9 cellular contexts compared by ENCODE assay signal in genomic region chr11:328516-329100, GRCh38. TPM values are rescaled to one million over a fixed set of nuclear protein-coding genes. Genes with fewer than 3 reads are reported as not detected.
A peak's percentile ranks its signal among the peaks of the same experiment; 100 is the strongest.
DNase-seq lines count a peak whose midpoint lies in the region; ATAC-seq and TF ChIP-seq lines count a peak whose summit lies in the region.
"Not testable (repeated sequence)": the region's sequence is repeated elsewhere in the genome, so short reads cannot be mapped to it uniquely, and the experiment has no call there.
"Had no signal": no experiment of that assay in that cellular context is flagged by ENCODE, and none has a peak within 500 bp of the region (broad histone marks: within the 10 kb centered on the region; RNA-seq: fewer than 3 reads in every experiment).

No MANE protein-coding gene starts in this region.

- not testable (repeated sequence) for H3K9me3 Mint-ChIP-seq in IgD-negative memory B cell; activated naive CD4-positive, alpha-beta T cell treated with anti-CD3 and anti-CD28 coated beads, Interleukin-2, amount 50 U/mL, for 72 hours; naive thymus-derived CD4-positive, alpha-beta T cell

- H3K4me3 ChIP-seq in BLaER1; naive thymus-derived CD4-positive, alpha-beta T cell (ENCODE audit: low read length); spleen: not testable (repeated sequence)

- H3K27ac Mint-ChIP-seq in IgD-negative memory B cell (peak overlapping the region in 1 of 3 donors; percentile 72), T-helper 17 cell (peak overlapping the region; percentile 45)
- H3K27ac Mint-ChIP-seq in activated naive CD4-positive, alpha-beta T cell treated with anti-CD3 and anti-CD28 coated beads, Interleukin-2, amount 50 U/mL, for 72 hours: peak overlapping the region; percentile 22 to 62
- peak overlapping the region; percentile 18 to 94 (median 84) for H3K27ac Mint-ChIP-seq in naive thymus-derived CD4-positive, alpha-beta T cell

- not testable (repeated sequence) for H3K27me3 Mint-ChIP-seq in IgD-negative memory B cell; T-helper 17 cell; naive thymus-derived CD4-positive, alpha-beta T cell

- TF ChIP-seq POLR2A in spleen (IDR thresholded peaks at IDR 0.05): not testable (repeated sequence)

- 81 to 95% (median 90%) methylated on average over 15 of the region's 15 CpGs for WGBS in spleen, 5 donors

- H3K4me1 Mint-ChIP-seq in IgD-negative memory B cell: peaks cover 29 to 40% (median 30%) of the 10 kb centered on the region in 3 donors
- H3K4me1 Mint-ChIP-seq in T-helper 17 cell: peaks cover 43% of the 10 kb centered on the region
- peaks cover 49 to 92% (median 81%) of the 10 kb centered on the region in 7 donors for H3K4me1 Mint-ChIP-seq in naive thymus-derived CD4-positive, alpha-beta T cell

- not testable (repeated sequence) for DNase-seq in T-helper 17 cell; activated naive CD4-positive, alpha-beta T cell treated with anti-CD3 and anti-CD28 coated beads, Interleukin-2, amount 50 U/mL, for 72 hours (ENCODE audit: low spot score in 2 of 2); naive thymus-derived CD4-positive, alpha-beta T cell
- peak; percentile 44 for DNase-seq in activated CD8-positive, alpha-beta memory T cell treated with anti-CD3 and anti-CD28 coated beads, Interleukin-2, amount 50 U/mL, for 48 hours
- peak; percentile 19 for DNase-seq in cardiac septum (ENCODE audit: low spot score)
- peak; percentile 51 for DNase-seq in spleen

- H3K36me3 Mint-ChIP-seq in IgD-negative memory B cell; T-helper 17 cell (ENCODE audit: low read depth): not testable (repeated sequence)
- H3K36me3 Mint-ChIP-seq in activated naive CD4-positive, alpha-beta T cell treated with anti-CD3 and anti-CD28 coated beads, Interleukin-2, amount 50 U/mL, for 72 hours: peaks cover 0 to 10% of the 10 kb centered on the region in 2 donors
- H3K36me3 Mint-ChIP-seq in naive thymus-derived CD4-positive, alpha-beta T cell: peaks cover 0 to 10% (median 0%) of the 10 kb centered on the region in 5 donors

- CTCF ChIA-PET in naive thymus-derived CD4-positive, alpha-beta T cell (lab: Charles Lee): interaction anchor here (0.6 to 2.8 kb wide), 5 partner anchors 9 to 120 kb away, joined by 3 to 12 read pairs (median 3); no protein-coding TSS in a partner anchor

- H3K9me3 ChIP-seq in BLaER1; T-helper 17 cell (ENCODE audit: control insufficient read depth, low read length, poor library complexity, severe bottlenecking); naive thymus-derived CD4-positive, alpha-beta T cell (ENCODE audit: control insufficient read depth in 2 of 3, low read length in 3 of 3); spleen: not testable (repeated sequence)

- peak overlapping the region in 3 of 4 donors; percentile 11 to 63 (median 32) for H3K4me3 Mint-ChIP-seq in IgD-negative memory B cell
- peak overlapping the region; percentile 12 for H3K4me3 Mint-ChIP-seq in T-helper 17 cell
- H3K4me3 Mint-ChIP-seq in naive thymus-derived CD4-positive, alpha-beta T cell: peak overlapping the region in 4 of 10 donors; percentile 32 to 70 (median 41)

- not testable (repeated sequence) for H4K20me1 ChIP-seq in BLaER1

- intact Hi-C loops in cardiac septum (cut with DNase I); naive thymus-derived CD4-positive, alpha-beta T cell (cut with micrococcal nuclease); spleen (cut with DNase I; ENCODE audit: low total_unique reads): not testable (repeated sequence)

- not testable (repeated sequence) for H3K27me3 ChIP-seq in BLaER1; naive thymus-derived CD4-positive, alpha-beta T cell (ENCODE audit: control insufficient read depth in 2 of 2, insufficient read depth in 2 of 2, low read length in 2 of 2); spleen (replicated peaks in 1 of 7)

- not testable (repeated sequence) for TF ChIP-seq CTCF in spleen (IDR thresholded peaks at IDR 0.05 in 8 of 11, conservative IDR thresholded peaks at IDR 0.05 in 3 of 11)

- not testable (repeated sequence) for H3K9ac ChIP-seq in BLaER1

- H3K4me2 ChIP-seq in BLaER1: peak overlapping the region; percentile 91

- H3K4me1 ChIP-seq in BLaER1 (peaks cover 94% of the 10 kb centered on the region), spleen (peaks cover 41 to 94% (median 74%) of the 10 kb centered on the region in 6 donors)
- H3K4me1 ChIP-seq in naive thymus-derived CD4-positive, alpha-beta T cell (ENCODE audit: control insufficient read depth in 2 of 2, insufficient read depth in 2 of 2, low read length in 2 of 2): peaks cover 40 to 67% of the 10 kb centered on the region in 2 donors

- peak overlapping the region; percentile 93 for H3K27ac ChIP-seq in BLaER1
- peak overlapping the region; percentile 32 for H3K27ac ChIP-seq in naive thymus-derived CD4-positive, alpha-beta T cell (ENCODE audit: low read depth, low read length)
- peak overlapping the region in 7 of 8 donors; percentile 96 to 99 (median 97) for H3K27ac ChIP-seq in spleen

- not testable (repeated sequence) for ATAC-seq in T-helper 17 cell; activated naive CD4-positive, alpha-beta T cell treated with anti-CD3 and anti-CD28 coated beads, Interleukin-2, amount 50 U/mL, for 72 hours; naive thymus-derived CD4-positive, alpha-beta T cell

- POLR2A ChIA-PET in naive thymus-derived CD4-positive, alpha-beta T cell (lab: Charles Lee): interaction anchor here (1.1 to 5.2 kb wide), 8 partner anchors 11 to 40 kb away, joined by 3 to 41 read pairs (median 12); partner anchors contain the start of gene PGGHG

- not testable (repeated sequence) for H3K36me3 ChIP-seq in BLaER1; naive thymus-derived CD4-positive, alpha-beta T cell (ENCODE audit: control insufficient read depth in 2 of 3, insufficient read depth in 3 of 3, low read length in 3 of 3)
- H3K36me3 ChIP-seq in spleen: peaks cover 0 to 19% (median 0%) of the 10 kb centered on the region in 6 donors

RNA-seq across cellular contexts. Expression of gene IFITM3, which starts 7.9 kb away (rescaled TPM):
- polyA plus RNA-seq in IgD-negative memory B cell: 1.4 TPM
- 10 to 100 TPM in 1 of 2 donors, 1 to 10 TPM in 1; 2.5 to 25.2 TPM for total RNA-seq in T-helper 17 cell
- total RNA-seq in activated naive CD4-positive, alpha-beta T cell treated with anti-CD3 and anti-CD28 coated beads, Interleukin-2, amount 50 U/mL, for 72 hours: 100 to 1,000 TPM in 1 of 2 donors, 10 to 100 TPM in 1; 51.8 to 139 TPM
- 260 TPM for total RNA-seq in cardiac septum
- 10 to 100 TPM in 3 of 5 experiments, 1 to 10 TPM in 2; 6.7 to 43.1 (median 13.2) TPM for total RNA-seq in naive thymus-derived CD4-positive, alpha-beta T cell
- polyA plus RNA-seq in naive thymus-derived CD4-positive, alpha-beta T cell: 100 to 1,000 TPM in 1 of 2 donors, 1 to 10 TPM in 1; 5.1 to 194 TPM
- 100 to 1,000 TPM; 314 to 942 (median 472) TPM for total RNA-seq in spleen
- 100 to 1,000 TPM; 391 to 618 (median 599) TPM for polyA plus RNA-seq in spleen

RNA-seq across cellular contexts. Expression of gene IFITM1, which starts 14.8 kb away (rescaled TPM):
- polyA plus RNA-seq in IgD-negative memory B cell: 233 TPM
- 100 to 1,000 TPM; 344 to 363 TPM for total RNA-seq in T-helper 17 cell
- total RNA-seq in activated naive CD4-positive, alpha-beta T cell treated with anti-CD3 and anti-CD28 coated beads, Interleukin-2, amount 50 U/mL, for 72 hours: 100 to 1,000 TPM in 1 of 2 donors, 10 to 100 TPM in 1; 91.3 to 436 TPM
- 123 TPM for total RNA-seq in cardiac septum
- 100 to 1,000 TPM in 4 of 5 experiments, 10 to 100 TPM in 1; 97.4 to 985 (median 241) TPM for total RNA-seq in naive thymus-derived CD4-positive, alpha-beta T cell
- polyA plus RNA-seq in naive thymus-derived CD4-positive, alpha-beta T cell: 1,000 to 10,000 TPM; 1,878 to 2,355 TPM
- total RNA-seq in spleen: 100 to 1,000 TPM; 333 to 670 (median 510) TPM
- 100 to 1,000 TPM; 314 to 496 (median 327) TPM for polyA plus RNA-seq in spleen

RNA-seq across cellular contexts. Expression of gene IFITM2, which starts 21.0 kb away (rescaled TPM):
- 1,305 TPM for polyA plus RNA-seq in IgD-negative memory B cell
- total RNA-seq in T-helper 17 cell: 100 to 1,000 TPM; 550 to 570 TPM
- total RNA-seq in activated naive CD4-positive, alpha-beta T cell treated with anti-CD3 and anti-CD28 coated beads, Interleukin-2, amount 50 U/mL, for 72 hours: 100 to 1,000 TPM; 385 to 785 TPM
- total RNA-seq in cardiac septum: 215 TPM
- total RNA-seq in naive thymus-derived CD4-positive, alpha-beta T cell: 1,000 to 10,000 TPM in 1 of 5 experiments, 100 to 1,000 TPM in 4; 143 to 1,924 (median 528) TPM
- 1,000 to 10,000 TPM; 2,860 to 3,315 TPM for polyA plus RNA-seq in naive thymus-derived CD4-positive, alpha-beta T cell
- total RNA-seq in spleen: 1,000 to 10,000 TPM in 4 of 7 donors, 100 to 1,000 TPM in 3; 507 to 1,635 (median 1,062) TPM
- 1,000 to 10,000 TPM in 1 of 3 donors, 100 to 1,000 TPM in 2; 680 to 1,006 (median 885) TPM for polyA plus RNA-seq in spleen

RNA-seq across cellular contexts. Expression of gene IFITM5, which starts 29.3 kb away (rescaled TPM):
- polyA plus RNA-seq in IgD-negative memory B cell (not detected), spleen (not detected)
- total RNA-seq in T-helper 17 cell (not detected), cardiac septum (not detected), spleen (not detected)
- not detected for total RNA-seq in activated naive CD4-positive, alpha-beta T cell treated with anti-CD3 and anti-CD28 coated beads, Interleukin-2, amount 50 U/mL, for 72 hours
- total RNA-seq in naive thymus-derived CD4-positive, alpha-beta T cell: not detected
- polyA plus RNA-seq in naive thymus-derived CD4-positive, alpha-beta T cell: not detected
- total RNA-seq: PC-9 had no signal

RNA-seq across cellular contexts. Expression of gene PGGHG, which starts 39.7 kb away (rescaled TPM):
- polyA plus RNA-seq in IgD-negative memory B cell (6.1 TPM), spleen (100 to 1,000 TPM; 127 to 250 (median 134) TPM)
- total RNA-seq in T-helper 17 cell (100 to 1,000 TPM; 317 to 350 TPM), cardiac septum (11.0 TPM), spleen (100 to 1,000 TPM in 6 of 7 donors, 10 to 100 TPM in 1; 53.4 to 182 (median 128) TPM)
- 100 to 1,000 TPM in 1 of 2 donors, 10 to 100 TPM in 1; 97.8 to 695 TPM for total RNA-seq in activated naive CD4-positive, alpha-beta T cell treated with anti-CD3 and anti-CD28 coated beads, Interleukin-2, amount 50 U/mL, for 72 hours
- 100 to 1,000 TPM; 325 to 656 (median 348) TPM for total RNA-seq in naive thymus-derived CD4-positive, alpha-beta T cell
- 10 to 100 TPM in 1 of 2 donors, 1 to 10 TPM in 1; 5.1 to 11.7 TPM for polyA plus RNA-seq in naive thymus-derived CD4-positive, alpha-beta T cell

Comparison
In these comparisons a context has a peak if more than half of its experiments do, and no peak if none do; other contexts are left out.
1. H3K27ac ChIP-seq: peak in every context shown above with its lines; median percentile 97 in spleen; 93 in BLaER1; 32 in naive thymus-derived CD4-positive, alpha-beta T cell.